8 cellular contexts compared by ENCODE assay signal in the genomic region with DNA sequence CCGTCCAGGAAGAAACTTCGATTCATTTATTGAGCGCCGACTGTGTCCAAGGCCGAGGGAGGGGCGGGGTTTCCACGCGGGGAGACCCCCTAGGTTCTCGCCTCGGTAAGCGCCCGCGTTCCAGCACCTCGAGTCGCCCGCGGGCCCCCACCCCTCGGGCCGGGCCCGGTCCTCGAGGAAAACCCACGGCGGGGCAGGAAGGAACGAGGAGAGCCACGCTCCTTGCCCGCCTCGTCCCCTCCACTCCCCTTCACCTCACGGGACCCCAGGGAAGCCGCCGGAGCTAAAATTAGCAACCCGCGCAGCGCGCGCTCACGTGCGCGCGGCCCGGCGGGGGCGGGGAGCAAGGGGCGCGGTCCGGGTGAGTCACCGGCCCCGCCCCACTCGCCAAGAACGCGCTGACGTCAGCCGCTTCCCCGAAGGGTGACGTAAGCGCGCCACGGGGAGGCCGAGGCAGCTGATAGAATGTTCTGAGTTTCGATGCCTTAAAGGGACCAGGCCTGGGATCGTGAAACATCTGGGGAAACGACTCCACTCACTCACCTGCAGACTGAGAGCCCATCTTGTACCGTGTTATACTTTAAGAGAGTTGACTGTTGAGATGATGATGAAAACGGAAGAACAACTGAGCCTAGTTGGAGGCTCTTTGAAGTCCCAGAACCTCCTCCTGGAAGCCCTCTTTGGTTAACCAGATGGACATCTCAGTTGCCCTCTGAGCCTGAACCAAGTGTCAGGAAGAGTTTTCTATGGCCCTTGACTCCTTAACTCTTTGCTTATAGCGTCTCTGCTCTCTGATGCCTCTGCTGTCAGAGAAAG. TPM values are rescaled to one million over a fixed set of nuclear protein-coding genes. Genes with fewer than 3 reads are reported as not detected.
A peak's percentile ranks its signal among the peaks of the same experiment; 100 is the strongest.
DNase-seq lines count a peak whose midpoint lies in the region; ATAC-seq and TF ChIP-seq lines count a peak whose summit lies in the region.

No MANE protein-coding gene starts in this region.

- peak in 3 of 4 donors; percentile 53 to 93 (median 81) for TF ChIP-seq POLR2A in upper lobe of left lung (IDR thresholded peaks at IDR 0.05)

- peak overlapping the region; percentile 50 to 78 (median 68) for H3K4me3 ChIP-seq in upper lobe of left lung

- no peak for TF ChIP-seq CTCF in GM13976 (IDR thresholded peaks at IDR 0.05; ENCODE audit: borderline replicate concordance, control extremely low read depth, extremely low read depth, insufficient read depth, missing control alignments)
- peak in 2 of 6 experiments; percentile 21 to 24 for TF ChIP-seq CTCF in upper lobe of left lung (IDR thresholded peaks at IDR 0.05)

- peak; percentile 97 for ATAC-seq in HG02798 (IDR thresholded peaks at IDR 0.05; ENCODE audit: poor library complexity, unreplicated experiment)
- peak; percentile 95 to 98 for ATAC-seq in left cardiac atrium
- ATAC-seq in upper lobe of left lung (ENCODE audit: low FRiP score in 2 of 2), result peak; percentile 94 to 97

- H3K27ac ChIP-seq in upper lobe of left lung, result peak overlapping the region; percentile 92 to 99 (median 96)

- no peaks in the 10 kb centered on the region for H3K9me3 ChIP-seq in upper lobe of left lung

- intact Hi-C loops in left cardiac atrium (cut with DNase I) (no loop called here), posterior vena cava (cut with DNase I) (loop anchor here (5.0 to 10.0 kb wide), 2 partner anchors 74 to 77 kb away; no protein-coding TSS in a partner anchor)

- in situ Hi-C loops in GM13976 (cut with MboI; ENCODE audit: low sequenced_read_pairs, unreplicated experiment), result no loop called here

- DNase-seq in GM13976 (ENCODE audit: low spot score) (peak; percentile 97), NCI-H1417 (lab: John Stamatoyannopoulos, UW) (peak; percentile 88 to 92 (median 89)), T follicular helper cell (ENCODE audit: low read depth) (peak; percentile 90), amniotic epithelial cell (ENCODE audit: low read depth) (peak; percentile 86), left cardiac atrium (peak; percentile 94), posterior vena cava (ENCODE audit: low spot score) (peak; percentile 98), upper lobe of left lung (peak; percentile 92 to 98)

- H3K4me1 ChIP-seq in upper lobe of left lung, result peaks cover 0 to 7% (median 2%) of the 10 kb centered on the region in 4 donors

- whole genome bisulfite sequencing in upper lobe of left lung, 2 donors, result 2 to 12% methylated on average over 8 to 59 of the region's 64 CpGs

- peak; percentile 91 to 99 (median 97) for TF ChIP-seq EP300 in upper lobe of left lung (IDR thresholded peaks at IDR 0.05)

- no peaks in the 10 kb centered on the region for H3K27me3 ChIP-seq in upper lobe of left lung

- no peaks in the 10 kb centered on the region for H3K36me3 ChIP-seq in upper lobe of left lung

RNA-seq across cellular contexts. Expression of a gene that starts 49.7 kb away (rescaled TPM):
- 10 to 100 TPM; 19.2 to 30.7 TPM for total RNA-seq in left cardiac atrium
- total RNA-seq in posterior vena cava, result 100 to 1,000 TPM in 1 of 2 donors, 10 to 100 TPM in 1; 43.4 to 193 TPM
- total RNA-seq in upper lobe of left lung, result 10 to 100 TPM in 5 of 6 donors, 1 to 10 TPM in 1; 7.3 to 69.3 (median 21.2) TPM

Comparison
In these comparisons a context has a peak if more than half of its experiments do, and no peak if none do; other contexts are left out.
1. Peak in every context shown above with its lines: DNase-seq, ATAC-seq, H3K4me3 ChIP-seq and H3K27ac ChIP-seq.
2. intact Hi-C loops: an anchor here in posterior vena cava (5.0 to 10.0 kb wide); none called in left cardiac atrium.